Comparison of ENCODE assay signal across 1 cellular context in genomic region chr11:75721852-75722668, GRCh38.
TF ChIP-seq lines count a peak whose summit lies in the region.

No MANE protein-coding gene starts in this region.

TF ChIP-seq in HepG2, 621 proteins besides CTCF, POLR2A, EP300 and RAD21 (continues in another document):
- TF ChIP-seq ZNF180 (CRISPR knock-in tag; IDR thresholded peaks at IDR 0.05; ENCODE audit: borderline replicate concordance, low read depth) (no peak), ZNF33A (CRISPR knock-in tag; IDR thresholded peaks at IDR 0.05; ENCODE audit: borderline replicate concordance) (no peak), EED (CRISPR knock-in tag; IDR thresholded peaks at IDR 0.05) (0 out of 2 replicates have a peak, but pooled peaks have one; percentile 50), ZNF569 (CRISPR knock-in tag; IDR thresholded peaks at IDR 0.05; ENCODE audit: borderline replicate concordance) (no peak), ZNF724P (CRISPR knock-in tag; IDR thresholded peaks at IDR 0.05; ENCODE audit: borderline replicate concordance) (0 out of 2 replicates have a peak, but pooled peaks have one; percentile 49), ZNF614 (CRISPR knock-in tag; IDR thresholded peaks at IDR 0.05; ENCODE audit: borderline replicate concordance) (no peak), BRCA1 (CRISPR knock-in tag; IDR thresholded peaks at IDR 0.05) (0 out of 2 replicates have a peak, but pooled peaks have one; percentile 43), ZFY (CRISPR knock-in tag; IDR thresholded peaks at IDR 0.05) (peak; percentile 67), PPARG (CRISPR knock-in tag; conservative IDR thresholded peaks at IDR 0.05) (peak; percentile 89), PITX1 (CRISPR knock-in tag; IDR thresholded peaks at IDR 0.05) (0 out of 2 replicates have a peak, but pooled peaks have one; percentile 42), FOXA3 (CRISPR knock-in tag; IDR thresholded peaks at IDR 0.05) (no peak), CC2D1A (CRISPR knock-in tag; IDR thresholded peaks at IDR 0.05) (no peak), GTF3A (CRISPR knock-in tag; conservative IDR thresholded peaks at IDR 0.05) (0 out of 2 replicates have a peak, but pooled peaks have one; percentile 63), CBFB (CRISPR knock-in tag; IDR thresholded peaks at IDR 0.05) (no peak), ZMYM3 (CRISPR knock-in tag; IDR thresholded peaks at IDR 0.05) (peak; percentile 81), NFE2L1 (CRISPR knock-in tag; IDR thresholded peaks at IDR 0.05; ENCODE audit: borderline replicate concordance) (0 out of 2 replicates have a peak, but pooled peaks have one; percentile 31), MED13 (CRISPR knock-in tag; IDR thresholded peaks at IDR 0.05) (no peak), AKAP8 (CRISPR knock-in tag; IDR thresholded peaks at IDR 0.05) (no peak), SIN3B (IDR thresholded peaks at IDR 0.05; ENCODE audit: low read length) (no peak), ZNF431 (CRISPR knock-in tag; IDR thresholded peaks at IDR 0.05; ENCODE audit: borderline replicate concordance, low read depth) (no peak), PAXIP1 (CRISPR knock-in tag; conservative IDR thresholded peaks at IDR 0.05) (peak; percentile 81), ZNF691 (CRISPR knock-in tag; IDR thresholded peaks at IDR 0.05; ENCODE audit: borderline replicate concordance, low read depth) (peak; percentile 78; the same call in 1 of the 2 replicates), ZNF33B (CRISPR knock-in tag; IDR thresholded peaks at IDR 0.05) (peak; percentile 90; the same call in 1 of the 2 replicates), ZNF205 (CRISPR knock-in tag; IDR thresholded peaks at IDR 0.05) (no peak), CSRNP2 (CRISPR knock-in tag; conservative IDR thresholded peaks at IDR 0.05; ENCODE audit: low read depth) (no peak), ADNP (CRISPR knock-in tag; IDR thresholded peaks at IDR 0.05) (no peak), ZNF468 (CRISPR knock-in tag; IDR thresholded peaks at IDR 0.05) (no peak), NR3C1 (CRISPR knock-in tag; IDR thresholded peaks at IDR 0.05) (no peak), POGZ (CRISPR knock-in tag; IDR thresholded peaks at IDR 0.05) (peak; percentile 69), ZSCAN25 (CRISPR knock-in tag; IDR thresholded peaks at IDR 0.05) (peak; percentile 38; the same call in 1 of the 2 replicates), ESRRA (CRISPR knock-in tag; IDR thresholded peaks at IDR 0.05; ENCODE audit: low read depth) (peak; percentile 77), ZBTB1 (CRISPR knock-in tag; IDR thresholded peaks at IDR 0.05; ENCODE audit: borderline replicate concordance) (no peak), ZIK1 (CRISPR knock-in tag; IDR thresholded peaks at IDR 0.05; ENCODE audit: borderline replicate concordance, low read depth) (peak; percentile 54; the same call in 1 of the 2 replicates), ZFP90 (CRISPR knock-in tag; IDR thresholded peaks at IDR 0.05; ENCODE audit: borderline replicate concordance) (peak; percentile 38; the same call in 1 of the 2 replicates), ZNF543 (CRISPR knock-in tag; IDR thresholded peaks at IDR 0.05) (peak; percentile 66; the same call in 1 of the 2 replicates), GFI1 (CRISPR knock-in tag; IDR thresholded peaks at IDR 0.05; ENCODE audit: borderline replicate concordance) (peak; percentile 5; the same call in 1 of the 2 replicates), ZNF296 (CRISPR knock-in tag; conservative IDR thresholded peaks at IDR 0.05) (no peak), KLF11 (CRISPR knock-in tag; IDR thresholded peaks at IDR 0.05) (no peak), RXRB (CRISPR knock-in tag; IDR thresholded peaks at IDR 0.05; ENCODE audit: borderline replicate concordance) (peak; percentile 77), TCF12 (IDR thresholded peaks at IDR 0.05) (no peak), TCF12 (CRISPR knock-in tag; IDR thresholded peaks at IDR 0.05) (peak; percentile 83; the same call in 1 of the 2 replicates), RORA (CRISPR knock-in tag; IDR thresholded peaks at IDR 0.05) (no peak), PHF21A (CRISPR knock-in tag; IDR thresholded peaks at IDR 0.05) (peak; percentile 85), TOPORS (CRISPR knock-in tag; IDR thresholded peaks at IDR 0.05) (0 out of 2 replicates have a peak, but pooled peaks have one; percentile 72), FOXP1 (IDR thresholded peaks at IDR 0.05) (no peak), FOXP1 (CRISPR knock-in tag; IDR thresholded peaks at IDR 0.05) (no peak), REL (CRISPR knock-in tag; conservative IDR thresholded peaks at IDR 0.05) (no peak)
- TF ChIP-seq, protein P1, sequence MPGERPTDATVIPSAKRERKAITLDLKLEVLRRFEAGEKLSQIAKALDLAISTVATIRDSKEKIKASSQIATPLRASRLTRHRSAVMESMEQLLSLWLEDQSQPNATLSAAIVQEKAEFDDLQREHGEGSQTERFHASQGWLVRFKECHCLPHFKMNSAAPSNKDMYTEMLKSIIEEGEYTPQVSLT (CRISPR knock-in tag; IDR thresholded peaks at IDR 0.05; ENCODE audit: borderline replicate concordance, low read depth), result no peak
- TF ChIP-seq, protein P2, sequence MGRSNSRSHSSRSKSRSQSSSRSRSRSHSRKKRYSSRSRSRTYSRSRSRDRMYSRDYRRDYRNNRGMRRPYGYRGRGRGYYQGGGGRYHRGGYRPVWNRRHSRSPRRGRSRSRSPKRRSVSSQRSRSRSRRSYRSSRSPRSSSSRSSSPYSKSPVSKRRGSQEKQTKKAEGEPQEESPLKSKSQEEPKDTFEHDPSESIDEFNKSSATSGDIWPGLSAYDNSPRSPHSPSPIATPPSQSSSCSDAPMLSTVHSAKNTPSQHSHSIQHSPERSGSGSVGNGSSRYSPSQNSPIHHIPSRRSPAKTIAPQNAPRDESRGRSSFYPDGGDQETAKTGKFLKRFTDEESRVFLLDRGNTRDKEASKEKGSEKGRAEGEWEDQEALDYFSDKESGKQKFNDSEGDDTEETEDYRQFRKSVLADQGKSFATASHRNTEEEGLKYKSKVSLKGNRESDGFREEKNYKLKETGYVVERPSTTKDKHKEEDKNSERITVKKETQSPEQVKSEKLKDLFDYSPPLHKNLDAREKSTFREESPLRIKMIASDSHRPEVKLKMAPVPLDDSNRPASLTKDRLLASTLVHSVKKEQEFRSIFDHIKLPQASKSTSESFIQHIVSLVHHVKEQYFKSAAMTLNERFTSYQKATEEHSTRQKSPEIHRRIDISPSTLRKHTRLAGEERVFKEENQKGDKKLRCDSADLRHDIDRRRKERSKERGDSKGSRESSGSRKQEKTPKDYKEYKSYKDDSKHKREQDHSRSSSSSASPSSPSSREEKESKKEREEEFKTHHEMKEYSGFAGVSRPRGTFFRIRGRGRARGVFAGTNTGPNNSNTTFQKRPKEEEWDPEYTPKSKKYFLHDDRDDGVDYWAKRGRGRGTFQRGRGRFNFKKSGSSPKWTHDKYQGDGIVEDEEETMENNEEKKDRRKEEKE (IDR thresholded peaks at IDR 0.05), result no peak
- TF ChIP-seq, protein P3, sequence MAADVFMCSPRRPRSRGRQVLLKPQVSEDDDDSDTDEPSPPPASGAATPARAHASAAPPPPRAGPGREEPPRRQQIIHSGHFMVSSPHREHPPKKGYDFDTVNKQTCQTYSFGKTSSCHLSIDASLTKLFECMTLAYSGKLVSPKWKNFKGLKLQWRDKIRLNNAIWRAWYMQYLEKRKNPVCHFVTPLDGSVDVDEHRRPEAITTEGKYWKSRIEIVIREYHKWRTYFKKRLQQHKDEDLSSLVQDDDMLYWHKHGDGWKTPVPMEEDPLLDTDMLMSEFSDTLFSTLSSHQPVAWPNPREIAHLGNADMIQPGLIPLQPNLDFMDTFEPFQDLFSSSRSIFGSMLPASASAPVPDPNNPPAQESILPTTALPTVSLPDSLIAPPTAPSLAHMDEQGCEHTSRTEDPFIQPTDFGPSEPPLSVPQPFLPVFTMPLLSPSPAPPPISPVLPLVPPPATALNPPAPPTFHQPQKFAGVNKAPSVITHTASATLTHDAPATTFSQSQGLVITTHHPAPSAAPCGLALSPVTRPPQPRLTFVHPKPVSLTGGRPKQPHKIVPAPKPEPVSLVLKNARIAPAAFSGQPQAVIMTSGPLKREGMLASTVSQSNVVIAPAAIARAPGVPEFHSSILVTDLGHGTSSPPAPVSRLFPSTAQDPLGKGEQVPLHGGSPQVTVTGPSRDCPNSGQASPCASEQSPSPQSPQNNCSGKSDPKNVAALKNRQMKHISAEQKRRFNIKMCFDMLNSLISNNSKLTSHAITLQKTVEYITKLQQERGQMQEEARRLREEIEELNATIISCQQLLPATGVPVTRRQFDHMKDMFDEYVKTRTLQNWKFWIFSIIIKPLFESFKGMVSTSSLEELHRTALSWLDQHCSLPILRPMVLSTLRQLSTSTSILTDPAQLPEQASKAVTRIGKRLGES (CRISPR knock-in tag; IDR thresholded peaks at IDR 0.05; ENCODE audit: borderline replicate concordance), result no peak
- TF ChIP-seq, protein P4, sequence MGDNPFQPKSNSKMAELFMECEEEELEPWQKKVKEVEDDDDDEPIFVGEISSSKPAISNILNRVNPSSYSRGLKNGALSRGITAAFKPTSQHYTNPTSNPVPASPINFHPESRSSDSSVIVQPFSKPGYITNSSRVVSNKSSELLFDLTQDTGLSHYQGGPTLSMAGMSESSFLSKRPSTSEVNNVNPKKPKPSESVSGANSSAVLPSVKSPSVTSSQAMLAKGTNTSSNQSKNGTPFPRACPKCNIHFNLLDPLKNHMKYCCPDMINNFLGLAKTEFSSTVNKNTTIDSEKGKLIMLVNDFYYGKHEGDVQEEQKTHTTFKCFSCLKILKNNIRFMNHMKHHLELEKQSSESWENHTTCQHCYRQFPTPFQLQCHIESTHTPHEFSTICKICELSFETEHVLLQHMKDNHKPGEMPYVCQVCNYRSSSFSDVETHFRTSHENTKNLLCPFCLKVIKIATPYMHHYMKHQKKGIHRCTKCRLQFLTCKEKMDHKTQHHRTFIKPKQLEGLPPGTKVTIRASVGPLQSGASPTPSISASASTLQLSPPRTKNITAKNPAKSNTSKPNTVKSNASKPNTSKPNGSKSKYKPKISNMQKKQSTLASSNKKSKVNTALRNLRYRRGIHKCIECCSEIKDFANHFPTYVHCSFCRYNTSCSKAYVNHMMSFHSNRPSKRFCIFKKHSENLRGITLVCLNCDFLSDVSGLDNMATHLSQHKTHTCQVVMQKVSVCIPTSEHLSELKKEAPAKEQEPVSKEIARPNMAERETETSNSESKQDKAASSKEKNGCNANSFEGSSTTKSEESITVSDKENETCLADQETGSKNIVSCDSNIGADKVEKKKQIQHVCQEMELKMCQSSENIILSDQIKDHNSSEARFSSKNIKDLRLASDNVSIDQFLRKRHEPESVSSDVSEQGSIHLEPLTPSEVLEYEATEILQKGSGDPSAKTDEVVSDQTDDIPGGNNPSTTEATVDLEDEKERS (CRISPR knock-in tag; IDR thresholded peaks at IDR 0.05), result peak; percentile 86
- TF ChIP-seq, protein P5, sequence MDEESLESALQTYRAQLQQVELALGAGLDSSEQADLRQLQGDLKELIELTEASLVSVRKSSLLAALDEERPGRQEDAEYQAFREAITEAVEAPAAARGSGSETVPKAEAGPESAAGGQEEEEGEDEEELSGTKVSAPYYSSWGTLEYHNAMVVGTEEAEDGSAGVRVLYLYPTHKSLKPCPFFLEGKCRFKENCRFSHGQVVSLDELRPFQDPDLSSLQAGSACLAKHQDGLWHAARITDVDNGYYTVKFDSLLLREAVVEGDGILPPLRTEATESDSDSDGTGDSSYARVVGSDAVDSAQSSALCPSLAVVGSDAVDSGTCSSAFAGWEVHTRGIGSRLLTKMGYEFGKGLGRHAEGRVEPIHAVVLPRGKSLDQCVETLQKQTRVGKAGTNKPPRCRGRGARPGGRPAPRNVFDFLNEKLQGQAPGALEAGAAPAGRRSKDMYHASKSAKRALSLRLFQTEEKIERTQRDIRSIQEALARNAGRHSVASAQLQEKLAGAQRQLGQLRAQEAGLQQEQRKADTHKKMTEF (CRISPR knock-in tag; IDR thresholded peaks at IDR 0.05), result peak; percentile 39; the same call in 1 of the 2 replicates
- TF ChIP-seq, protein P6, sequence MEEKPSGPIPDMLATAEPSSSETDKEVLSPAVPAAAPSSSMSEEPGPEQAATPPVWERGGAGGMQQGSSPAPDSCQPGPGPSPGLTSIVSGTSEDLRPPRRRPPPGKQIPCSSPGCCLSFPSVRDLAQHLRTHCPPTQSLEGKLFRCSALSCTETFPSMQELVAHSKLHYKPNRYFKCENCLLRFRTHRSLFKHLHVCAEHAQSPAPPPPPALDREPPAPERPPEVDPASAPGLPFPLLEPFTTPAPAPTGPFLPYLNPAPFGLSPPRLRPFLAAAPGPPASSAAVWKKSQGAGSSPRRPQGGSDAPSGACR (CRISPR knock-in tag; IDR thresholded peaks at IDR 0.05), result no peak; the same call in 1 of the 2 replicates
